ENCODE assay signal across 19 cellular contexts in genomic region chr20:36061754-36062153, GRCh38.
DNase-seq lines count a peak whose midpoint lies in the region; ATAC-seq, FAIRE-seq and TF ChIP-seq lines count a peak whose summit lies in the region.
"Had no signal": no experiment of that assay in that cellular context is flagged by ENCODE, and none has a peak within 500 bp of the region (broad histone marks: within the 10 kb centered on the region; RNA-seq: fewer than 3 reads in every experiment).

No MANE protein-coding gene starts in this region.

- H3K9me3 ChIP-seq in K562 (replicated peaks; ENCODE audit: control insufficient read depth, insufficient read depth, low read depth, low read length), result no peaks in the 10 kb centered on the region

- DNase-seq in DMS 273 (lab: John Stamatoyannopoulos, UW; ENCODE audit: unreplicated experiment) (peak; percentile 80), DMS 273 treated with DMSO at 0.1 percent for 48 hours (lab: John Stamatoyannopoulos, UW) (no peak), K562 (ENCODE audit: extremely low read depth in 1 of 4, low spot score in 3 of 4) (no peak), left cardiac atrium (peak; percentile 42), putamen (ENCODE audit: low spot score) (peak; percentile 12)
- DNase-seq: Calu3; CD4-positive, alpha-beta memory T cell; DMS79 treated with DMSO at 0.1 percent for 48 hours; H9; KG1; NCI-H1048; NCI-H2107; NCI-H2227 treated with DMSO at 0.1 percent for 48 hours; NCI-H526; OCI-M1 had no signal

- peaks cover 15 to 20% of the 10 kb centered on the region in 2 experiments for H3K4me1 ChIP-seq in K562 (replicated peaks in 1 of 2; ENCODE audit: control insufficient read depth in 2 of 2, insufficient read depth in 2 of 2, low read length in 2 of 2)

- no peak overlapping the region for H3K4me3 ChIP-seq in K562

- no peaks in the 10 kb centered on the region for H3K79me2 ChIP-seq in K562 (ENCODE audit: control insufficient read depth, insufficient read depth, low read length)

- ATAC-seq in K562, result no peak
- ATAC-seq in left cardiac atrium, result peak in 1 of 2 donors; percentile 13
- ATAC-seq in GM18520 (IDR thresholded peaks at IDR 0.05; ENCODE audit: unreplicated experiment), result no peak
- ATAC-seq in HG03280 (IDR thresholded peaks at IDR 0.05; ENCODE audit: unreplicated experiment), result no peak
- no peak for ATAC-seq in HG02870 (IDR thresholded peaks at IDR 0.05; ENCODE audit: unreplicated experiment)

- H3K4me2 ChIP-seq in K562 (ENCODE audit: insufficient read depth, low read length), result no peak overlapping the region

- H2AFZ ChIP-seq in K562 (ENCODE audit: low read depth, low read length), result no peak overlapping the region

- no peak for TF ChIP-seq RAD21 in K562 (CRISPR knock-in tag; conservative IDR thresholded peaks at IDR 0.05 in 1 of 2, IDR thresholded peaks at IDR 0.05 in 1 of 2)

- TF ChIP-seq CTCF in K562 (IDR thresholded peaks at IDR 0.05 in 2 of 3, conservative IDR thresholded peaks at IDR 0.05 in 1 of 3; ENCODE audit: insufficient read depth in 2 of 3, low read depth in 1 of 3, low read length in 3 of 3), result no peak

- no peak for TF ChIP-seq EP300 in K562 (IDR thresholded peaks at IDR 0.05; ENCODE audit: low read length)

- TF ChIP-seq POLR2A in K562 (conservative IDR thresholded peaks at IDR 0.05), result no peak

- no peaks in the 10 kb centered on the region for H3K36me3 ChIP-seq in K562 (ENCODE audit: control insufficient read depth, insufficient read depth, low read length)

- CTCF ChIA-PET in K562 (lab: Yijun Ruan, JAX; ENCODE audit: low intra/inter-chr PET ratio), result no interaction called here

- no peak overlapping the region for H3K9ac ChIP-seq in K562 (ENCODE audit: insufficient read depth in 1 of 2, low read depth in 2 of 2, low read length in 2 of 2)

- no peaks in the 10 kb centered on the region for H3K9me1 ChIP-seq in K562 (ENCODE audit: control insufficient read depth, insufficient read depth, low read length)

- H3K27ac ChIP-seq in K562 (ENCODE audit: extremely low read depth, low read depth, low read length), result no peak overlapping the region
- H3K27ac ChIP-seq: 22Rv1 had no signal

- WGBS in K562 (ENCODE audit: insufficient coverage, low coverage, missing lambda C conversion rate), result 70% methylated on average over 1 of the region's 1 CpG

- H3K27me3 ChIP-seq in K562 (ENCODE audit: control insufficient read depth in 2 of 2, insufficient read depth in 2 of 2, low read length in 2 of 2), result no peaks in the 10 kb centered on the region

- POLR2A ChIA-PET in K562 (lab: Yijun Ruan, JAX), result interaction anchor here (0.8 kb wide), 1 partner anchor 10 kb away, joined by 3 read pairs; no protein-coding TSS in a partner anchor

- no peaks in the 10 kb centered on the region for H4K20me1 ChIP-seq in K562 (replicated peaks; ENCODE audit: control insufficient read depth, insufficient read depth, low read length)

- FAIRE-seq in K562 (lab: Jason Lieb, UNC), result no peak

- in situ Hi-C loops in K562 (cut with MboI), result no loop called here

- intact Hi-C loops in K562 (cut with micrococcal nuclease) (no loop called here), left cardiac atrium (cut with DNase I) (no loop called here)

- no TSS peak for BruUV-seq in K562 (replicated peaks; lab: Mats Ljungman, UMichigan)

TF ChIP-seq in K562, 482 proteins besides CTCF, POLR2A, EP300 and RAD21:
- peak; percentile 45; the same call in 1 of the 2 replicates for TF ChIP-seq SMARCA5 (IDR thresholded peaks at IDR 0.05)
- TF ChIP-seq ZZZ3 (IDR thresholded peaks at IDR 0.05), result no peak
- TF ChIP-seq ZNF785 (CRISPR knock-in tag; IDR thresholded peaks at IDR 0.05), result no peak
- 0 out of 3 replicates have a peak, but pooled peaks of 1 of the 2 experiments have one; percentile 25 for TF ChIP-seq CBX3 (IDR thresholded peaks at IDR 0.05; ENCODE audit: borderline replicate concordance in 1 of 2, low read length in 2 of 2)
- TF ChIP-seq KDM1A (IDR thresholded peaks at IDR 0.05), result peak in 1 of 2 experiments; percentile 40; a peak in 2 of 4 replicates
- peak; percentile 86 for TF ChIP-seq BCOR (IDR thresholded peaks at IDR 0.05)
- no peak for TF ChIP-seq SMARCE1 (IDR thresholded peaks at IDR 0.05)
- TF ChIP-seq OTX1 (CRISPR knock-in tag; IDR thresholded peaks at IDR 0.05), result no peak
- TF ChIP-seq RBM25 (IDR thresholded peaks at IDR 0.05; ENCODE audit: low read depth, low read length, severe bottlenecking), result peak; percentile 88
- TF ChIP-seq DMBX1 (CRISPR knock-in tag; IDR thresholded peaks at IDR 0.05; ENCODE audit: borderline replicate concordance), result no peak
- TF ChIP-seq TRIM28 (IDR thresholded peaks at IDR 0.05), result 0 out of 2 replicates have a peak, but pooled peaks have one; percentile 43
- TF ChIP-seq KLF1 (tag; IDR thresholded peaks at IDR 0.05), result no peak
- no peak for TF ChIP-seq ZNF347 (CRISPR knock-in tag; IDR thresholded peaks at IDR 0.05; ENCODE audit: low read depth)
- TF ChIP-seq GABPB2 (CRISPR knock-in tag; conservative IDR thresholded peaks at IDR 0.05), result no peak
- TF ChIP-seq ZNF316 (IDR thresholded peaks at IDR 0.05), result no peak
- TF ChIP-seq NFE2L1 (tag; IDR thresholded peaks at IDR 0.05; ENCODE audit: borderline replicate concordance, low read depth), result no peak
- no peak for TF ChIP-seq ZNF224 (CRISPR knock-in tag; IDR thresholded peaks at IDR 0.05)
- TF ChIP-seq ZNF121 (CRISPR knock-in tag; conservative IDR thresholded peaks at IDR 0.05), result no peak
- no peak for TF ChIP-seq CHD2 (IDR thresholded peaks at IDR 0.05; ENCODE audit: low read depth, low read length)

Comparison
In these comparisons a context has a peak if more than half of its experiments do, and no peak if none do; other contexts are left out.
1. DNase-seq: peak in DMS 273 (single experiment), left cardiac atrium (single experiment) and putamen (single experiment); none in DMS 273 treated with DMSO at 0.1 percent for 48 hours (single experiment) and K562 (0 of 4).